Comparison of ENCODE assay signal across 1 cellular context in the genomic region with DNA sequence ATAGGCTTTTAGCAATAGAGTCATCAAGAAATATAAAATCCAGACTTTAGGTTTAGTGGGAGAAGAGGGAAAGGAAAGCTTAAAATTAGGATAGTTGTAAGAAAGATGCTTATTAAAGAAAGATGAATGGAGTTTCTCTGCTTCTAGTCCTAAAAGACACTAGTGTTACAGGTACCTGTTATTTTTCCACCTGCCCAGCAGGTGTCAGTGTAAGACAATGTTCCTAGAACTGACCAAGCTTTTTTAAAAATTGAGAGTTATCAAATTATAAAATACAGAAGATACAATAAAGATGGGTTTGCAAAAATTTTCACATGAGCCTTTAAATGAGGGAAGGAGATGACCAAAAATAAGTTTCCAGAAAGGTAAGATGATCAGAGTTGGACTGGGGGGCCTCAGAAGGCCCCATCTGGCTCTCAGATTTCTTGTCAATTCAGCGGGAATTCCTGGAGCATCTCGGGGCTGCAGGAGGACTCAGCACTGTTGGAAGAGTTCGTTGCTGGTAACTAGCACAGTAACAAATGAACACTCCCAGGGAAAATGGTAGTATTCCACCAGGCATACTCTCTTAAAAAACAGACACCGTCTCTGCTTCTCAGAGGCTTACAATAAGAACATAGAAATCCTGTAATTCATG.
TF ChIP-seq lines count a peak whose summit lies in the region.

No MANE protein-coding gene starts in this region.

TF ChIP-seq in H1, 55 proteins besides CTCF, POLR2A, EP300 and RAD21:
- TF ChIP-seq TBP (IDR thresholded peaks at IDR 0.05; ENCODE audit: low read depth, low read length) (no peak), SIN3A (conservative IDR thresholded peaks at IDR 0.05 in 1 of 2, IDR thresholded peaks at IDR 0.05 in 1 of 2; ENCODE audit: low read depth in 1 of 2, low read length in 2 of 2) (no peak), MAFK (IDR thresholded peaks at IDR 0.05; ENCODE audit: low read depth, low read length) (peak; percentile 42; the same call in 1 of the 2 replicates), CREB1 (IDR thresholded peaks at IDR 0.05) (no peak), RNF2 (IDR thresholded peaks at IDR 0.05; ENCODE audit: borderline replicate concordance, low read depth, low read length, missing control alignments, poor library complexity, severe bottlenecking) (no peak), POU5F1 (IDR thresholded peaks at IDR 0.05; ENCODE audit: low read depth, low read length) (no peak), JUN (IDR thresholded peaks at IDR 0.05; ENCODE audit: low read depth, low read length) (no peak), SIRT6 (IDR thresholded peaks at IDR 0.05; ENCODE audit: low read length) (no peak)
- TF ChIP-seq, protein P1, sequence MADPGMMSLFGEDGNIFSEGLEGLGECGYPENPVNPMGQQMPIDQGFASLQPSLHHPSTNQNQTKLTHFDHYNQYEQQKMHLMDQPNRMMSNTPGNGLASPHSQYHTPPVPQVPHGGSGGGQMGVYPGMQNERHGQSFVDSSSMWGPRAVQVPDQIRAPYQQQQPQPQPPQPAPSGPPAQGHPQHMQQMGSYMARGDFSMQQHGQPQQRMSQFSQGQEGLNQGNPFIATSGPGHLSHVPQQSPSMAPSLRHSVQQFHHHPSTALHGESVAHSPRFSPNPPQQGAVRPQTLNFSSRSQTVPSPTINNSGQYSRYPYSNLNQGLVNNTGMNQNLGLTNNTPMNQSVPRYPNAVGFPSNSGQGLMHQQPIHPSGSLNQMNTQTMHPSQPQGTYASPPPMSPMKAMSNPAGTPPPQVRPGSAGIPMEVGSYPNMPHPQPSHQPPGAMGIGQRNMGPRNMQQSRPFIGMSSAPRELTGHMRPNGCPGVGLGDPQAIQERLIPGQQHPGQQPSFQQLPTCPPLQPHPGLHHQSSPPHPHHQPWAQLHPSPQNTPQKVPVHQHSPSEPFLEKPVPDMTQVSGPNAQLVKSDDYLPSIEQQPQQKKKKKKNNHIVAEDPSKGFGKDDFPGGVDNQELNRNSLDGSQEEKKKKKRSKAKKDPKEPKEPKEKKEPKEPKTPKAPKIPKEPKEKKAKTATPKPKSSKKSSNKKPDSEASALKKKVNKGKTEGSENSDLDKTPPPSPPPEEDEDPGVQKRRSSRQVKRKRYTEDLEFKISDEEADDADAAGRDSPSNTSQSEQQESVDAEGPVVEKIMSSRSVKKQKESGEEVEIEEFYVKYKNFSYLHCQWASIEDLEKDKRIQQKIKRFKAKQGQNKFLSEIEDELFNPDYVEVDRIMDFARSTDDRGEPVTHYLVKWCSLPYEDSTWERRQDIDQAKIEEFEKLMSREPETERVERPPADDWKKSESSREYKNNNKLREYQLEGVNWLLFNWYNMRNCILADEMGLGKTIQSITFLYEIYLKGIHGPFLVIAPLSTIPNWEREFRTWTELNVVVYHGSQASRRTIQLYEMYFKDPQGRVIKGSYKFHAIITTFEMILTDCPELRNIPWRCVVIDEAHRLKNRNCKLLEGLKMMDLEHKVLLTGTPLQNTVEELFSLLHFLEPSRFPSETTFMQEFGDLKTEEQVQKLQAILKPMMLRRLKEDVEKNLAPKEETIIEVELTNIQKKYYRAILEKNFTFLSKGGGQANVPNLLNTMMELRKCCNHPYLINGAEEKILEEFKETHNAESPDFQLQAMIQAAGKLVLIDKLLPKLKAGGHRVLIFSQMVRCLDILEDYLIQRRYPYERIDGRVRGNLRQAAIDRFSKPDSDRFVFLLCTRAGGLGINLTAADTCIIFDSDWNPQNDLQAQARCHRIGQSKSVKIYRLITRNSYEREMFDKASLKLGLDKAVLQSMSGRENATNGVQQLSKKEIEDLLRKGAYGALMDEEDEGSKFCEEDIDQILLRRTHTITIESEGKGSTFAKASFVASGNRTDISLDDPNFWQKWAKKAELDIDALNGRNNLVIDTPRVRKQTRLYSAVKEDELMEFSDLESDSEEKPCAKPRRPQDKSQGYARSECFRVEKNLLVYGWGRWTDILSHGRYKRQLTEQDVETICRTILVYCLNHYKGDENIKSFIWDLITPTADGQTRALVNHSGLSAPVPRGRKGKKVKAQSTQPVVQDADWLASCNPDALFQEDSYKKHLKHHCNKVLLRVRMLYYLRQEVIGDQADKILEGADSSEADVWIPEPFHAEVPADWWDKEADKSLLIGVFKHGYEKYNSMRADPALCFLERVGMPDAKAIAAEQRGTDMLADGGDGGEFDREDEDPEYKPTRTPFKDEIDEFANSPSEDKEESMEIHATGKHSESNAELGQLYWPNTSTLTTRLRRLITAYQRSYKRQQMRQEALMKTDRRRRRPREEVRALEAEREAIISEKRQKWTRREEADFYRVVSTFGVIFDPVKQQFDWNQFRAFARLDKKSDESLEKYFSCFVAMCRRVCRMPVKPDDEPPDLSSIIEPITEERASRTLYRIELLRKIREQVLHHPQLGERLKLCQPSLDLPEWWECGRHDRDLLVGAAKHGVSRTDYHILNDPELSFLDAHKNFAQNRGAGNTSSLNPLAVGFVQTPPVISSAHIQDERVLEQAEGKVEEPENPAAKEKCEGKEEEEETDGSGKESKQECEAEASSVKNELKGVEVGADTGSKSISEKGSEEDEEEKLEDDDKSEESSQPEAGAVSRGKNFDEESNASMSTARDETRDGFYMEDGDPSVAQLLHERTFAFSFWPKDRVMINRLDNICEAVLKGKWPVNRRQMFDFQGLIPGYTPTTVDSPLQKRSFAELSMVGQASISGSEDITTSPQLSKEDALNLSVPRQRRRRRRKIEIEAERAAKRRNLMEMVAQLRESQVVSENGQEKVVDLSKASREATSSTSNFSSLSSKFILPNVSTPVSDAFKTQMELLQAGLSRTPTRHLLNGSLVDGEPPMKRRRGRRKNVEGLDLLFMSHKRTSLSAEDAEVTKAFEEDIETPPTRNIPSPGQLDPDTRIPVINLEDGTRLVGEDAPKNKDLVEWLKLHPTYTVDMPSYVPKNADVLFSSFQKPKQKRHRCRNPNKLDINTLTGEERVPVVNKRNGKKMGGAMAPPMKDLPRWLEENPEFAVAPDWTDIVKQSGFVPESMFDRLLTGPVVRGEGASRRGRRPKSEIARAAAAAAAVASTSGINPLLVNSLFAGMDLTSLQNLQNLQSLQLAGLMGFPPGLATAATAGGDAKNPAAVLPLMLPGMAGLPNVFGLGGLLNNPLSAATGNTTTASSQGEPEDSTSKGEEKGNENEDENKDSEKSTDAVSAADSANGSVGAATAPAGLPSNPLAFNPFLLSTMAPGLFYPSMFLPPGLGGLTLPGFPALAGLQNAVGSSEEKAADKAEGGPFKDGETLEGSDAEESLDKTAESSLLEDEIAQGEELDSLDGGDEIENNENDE (IDR thresholded peaks at IDR 0.05; ENCODE audit: insufficient replicate concordance, low read length) = no peak
